1 cellular context compared by ENCODE assay signal in the genomic region with DNA sequence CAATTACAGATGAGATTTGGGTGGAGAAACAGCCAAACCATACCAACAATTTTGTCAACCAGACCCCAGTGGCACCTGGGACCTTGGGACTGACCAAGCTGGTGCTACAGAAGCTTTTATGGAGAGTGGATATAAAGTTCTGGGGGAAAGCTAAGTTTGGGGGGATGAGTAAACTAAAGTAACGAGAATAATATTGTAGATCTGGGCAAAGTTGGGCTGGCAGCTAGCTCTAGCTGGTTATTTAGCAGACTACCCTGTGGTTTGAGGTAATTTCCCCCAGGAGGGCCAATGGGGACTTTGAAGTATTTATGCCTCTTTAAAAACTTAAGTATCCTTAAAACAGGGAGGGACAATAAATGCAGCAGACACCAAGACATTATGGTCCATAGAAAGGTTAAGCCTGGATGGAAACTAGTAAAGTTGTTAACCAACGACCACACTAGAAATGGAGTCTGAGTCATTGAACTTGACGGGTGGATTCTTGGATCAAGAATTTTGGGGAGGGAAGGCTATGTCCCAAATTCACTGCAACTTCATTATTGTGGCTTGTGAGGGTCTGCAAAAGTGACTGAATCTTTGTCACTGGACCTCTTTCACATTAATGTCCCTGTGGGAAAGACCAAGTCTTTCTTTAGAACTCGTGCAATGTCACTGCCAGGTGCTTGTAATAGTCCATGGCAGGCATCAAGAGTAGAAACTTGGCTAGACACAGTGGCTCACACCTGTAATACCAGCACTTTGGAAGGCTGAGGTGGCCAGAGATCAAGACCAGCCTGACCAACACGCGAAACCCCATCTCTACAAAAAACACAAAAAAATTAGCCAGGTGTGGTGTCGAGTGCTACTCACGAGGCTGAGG.
A peak's percentile ranks its signal among the peaks of the same experiment; 100 is the strongest.
TF ChIP-seq lines count a peak whose summit lies in the region.

No MANE protein-coding gene starts in this region.

TF ChIP-seq in HepG2, 621 proteins besides CTCF, POLR2A, EP300 and RAD21 (continued from another document and continues in another):
- TF ChIP-seq FOXJ3 (CRISPR knock-in tag; IDR thresholded peaks at IDR 0.05; ENCODE audit: borderline replicate concordance) (no peak), ZNF605 (CRISPR knock-in tag; IDR thresholded peaks at IDR 0.05) (peak; percentile 33; the same call in 1 of the 2 replicates), RFXAP (CRISPR knock-in tag; IDR thresholded peaks at IDR 0.05; ENCODE audit: borderline replicate concordance) (peak; percentile 32; the same call in 1 of the 2 replicates), ZNF296 (CRISPR knock-in tag; conservative IDR thresholded peaks at IDR 0.05) (no peak), CCAR2 (optimal IDR thresholded peaks at IDR 0.05; ENCODE audit: low read depth, low read length) (no peak), ARNTL (CRISPR knock-in tag; IDR thresholded peaks at IDR 0.05) (no peak), PCBP2 (optimal IDR thresholded peaks at IDR 0.05; ENCODE audit: low read depth, low read length, poor library complexity, severe bottlenecking) (no peak), SPEN (CRISPR knock-in tag; IDR thresholded peaks at IDR 0.05; ENCODE audit: low read depth) (no peak), ZNF496 (CRISPR knock-in tag; IDR thresholded peaks at IDR 0.05; ENCODE audit: insufficient replicate concordance) (no peak), ZNF749 (CRISPR knock-in tag; IDR thresholded peaks at IDR 0.05; ENCODE audit: borderline replicate concordance) (no peak), BORCS8-MEF2B (CRISPR knock-in tag; IDR thresholded peaks at IDR 0.05) (no peak), ZFP37 (CRISPR knock-in tag; IDR thresholded peaks at IDR 0.05; ENCODE audit: borderline replicate concordance) (no peak), ZNF567 (CRISPR knock-in tag; IDR thresholded peaks at IDR 0.05; ENCODE audit: borderline replicate concordance) (0 out of 2 replicates have a peak, but pooled peaks have one; percentile 40), PAF1 (CRISPR knock-in tag; IDR thresholded peaks at IDR 0.05) (peak; percentile 78; the same call in 1 of the 2 replicates), ZNF644 (CRISPR knock-in tag; IDR thresholded peaks at IDR 0.05; ENCODE audit: low read depth) (no peak), NAIF1 (CRISPR knock-in tag; IDR thresholded peaks at IDR 0.05; ENCODE audit: borderline replicate concordance) (no peak), RELA (CRISPR knock-in tag; IDR thresholded peaks at IDR 0.05) (0 out of 2 replicates have a peak, but pooled peaks have one; percentile 47), MYNN (CRISPR knock-in tag; IDR thresholded peaks at IDR 0.05; ENCODE audit: low read depth) (no peak), ZNF44 (CRISPR knock-in tag; IDR thresholded peaks at IDR 0.05) (0 out of 2 replicates have a peak, but pooled peaks have one; percentile 18), SP2 (CRISPR knock-in tag; IDR thresholded peaks at IDR 0.05) (no peak), ZNF180 (CRISPR knock-in tag; IDR thresholded peaks at IDR 0.05; ENCODE audit: borderline replicate concordance, low read depth) (0 out of 2 replicates have a peak, but pooled peaks have one; percentile 56), POLR2AphosphoS5 (IDR thresholded peaks at IDR 0.05; ENCODE audit: low read depth, low read length) (peak; percentile 43), MATR3 (CRISPR knock-in tag; IDR thresholded peaks at IDR 0.05) (no peak), KDM2A (CRISPR knock-in tag; IDR thresholded peaks at IDR 0.05; ENCODE audit: borderline replicate concordance, low read depth) (peak; percentile 50; the same call in 1 of the 2 replicates)
- TF ChIP-seq, protein P1, sequence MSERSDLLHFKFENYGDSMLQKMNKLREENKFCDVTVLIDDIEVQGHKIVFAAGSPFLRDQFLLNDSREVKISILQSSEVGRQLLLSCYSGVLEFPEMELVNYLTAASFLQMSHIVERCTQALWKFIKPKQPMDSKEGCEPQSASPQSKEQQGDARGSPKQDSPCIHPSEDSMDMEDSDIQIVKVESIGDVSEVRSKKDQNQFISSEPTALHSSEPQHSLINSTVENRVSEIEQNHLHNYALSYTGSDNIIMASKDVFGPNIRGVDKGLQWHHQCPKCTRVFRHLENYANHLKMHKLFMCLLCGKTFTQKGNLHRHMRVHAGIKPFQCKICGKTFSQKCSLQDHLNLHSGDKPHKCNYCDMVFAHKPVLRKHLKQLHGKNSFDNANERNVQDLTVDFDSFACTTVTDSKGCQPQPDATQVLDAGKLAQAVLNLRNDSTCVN (CRISPR knock-in tag; IDR thresholded peaks at IDR 0.05; ENCODE audit: borderline replicate concordance): no peak
- TF ChIP-seq, protein P2, sequence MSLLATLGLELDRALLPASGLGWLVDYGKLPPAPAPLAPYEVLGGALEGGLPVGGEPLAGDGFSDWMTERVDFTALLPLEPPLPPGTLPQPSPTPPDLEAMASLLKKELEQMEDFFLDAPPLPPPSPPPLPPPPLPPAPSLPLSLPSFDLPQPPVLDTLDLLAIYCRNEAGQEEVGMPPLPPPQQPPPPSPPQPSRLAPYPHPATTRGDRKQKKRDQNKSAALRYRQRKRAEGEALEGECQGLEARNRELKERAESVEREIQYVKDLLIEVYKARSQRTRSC (CRISPR knock-in tag; IDR thresholded peaks at IDR 0.05; ENCODE audit: low read depth): no peak
- TF ChIP-seq, protein P3, sequence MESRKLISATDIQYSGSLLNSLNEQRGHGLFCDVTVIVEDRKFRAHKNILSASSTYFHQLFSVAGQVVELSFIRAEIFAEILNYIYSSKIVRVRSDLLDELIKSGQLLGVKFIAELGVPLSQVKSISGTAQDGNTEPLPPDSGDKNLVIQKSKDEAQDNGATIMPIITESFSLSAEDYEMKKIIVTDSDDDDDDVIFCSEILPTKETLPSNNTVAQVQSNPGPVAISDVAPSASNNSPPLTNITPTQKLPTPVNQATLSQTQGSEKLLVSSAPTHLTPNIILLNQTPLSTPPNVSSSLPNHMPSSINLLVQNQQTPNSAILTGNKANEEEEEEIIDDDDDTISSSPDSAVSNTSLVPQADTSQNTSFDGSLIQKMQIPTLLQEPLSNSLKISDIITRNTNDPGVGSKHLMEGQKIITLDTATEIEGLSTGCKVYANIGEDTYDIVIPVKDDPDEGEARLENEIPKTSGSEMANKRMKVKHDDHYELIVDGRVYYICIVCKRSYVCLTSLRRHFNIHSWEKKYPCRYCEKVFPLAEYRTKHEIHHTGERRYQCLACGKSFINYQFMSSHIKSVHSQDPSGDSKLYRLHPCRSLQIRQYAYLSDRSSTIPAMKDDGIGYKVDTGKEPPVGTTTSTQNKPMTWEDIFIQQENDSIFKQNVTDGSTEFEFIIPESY (CRISPR knock-in tag; IDR thresholded peaks at IDR 0.05): no peak
- TF ChIP-seq, protein P4, sequence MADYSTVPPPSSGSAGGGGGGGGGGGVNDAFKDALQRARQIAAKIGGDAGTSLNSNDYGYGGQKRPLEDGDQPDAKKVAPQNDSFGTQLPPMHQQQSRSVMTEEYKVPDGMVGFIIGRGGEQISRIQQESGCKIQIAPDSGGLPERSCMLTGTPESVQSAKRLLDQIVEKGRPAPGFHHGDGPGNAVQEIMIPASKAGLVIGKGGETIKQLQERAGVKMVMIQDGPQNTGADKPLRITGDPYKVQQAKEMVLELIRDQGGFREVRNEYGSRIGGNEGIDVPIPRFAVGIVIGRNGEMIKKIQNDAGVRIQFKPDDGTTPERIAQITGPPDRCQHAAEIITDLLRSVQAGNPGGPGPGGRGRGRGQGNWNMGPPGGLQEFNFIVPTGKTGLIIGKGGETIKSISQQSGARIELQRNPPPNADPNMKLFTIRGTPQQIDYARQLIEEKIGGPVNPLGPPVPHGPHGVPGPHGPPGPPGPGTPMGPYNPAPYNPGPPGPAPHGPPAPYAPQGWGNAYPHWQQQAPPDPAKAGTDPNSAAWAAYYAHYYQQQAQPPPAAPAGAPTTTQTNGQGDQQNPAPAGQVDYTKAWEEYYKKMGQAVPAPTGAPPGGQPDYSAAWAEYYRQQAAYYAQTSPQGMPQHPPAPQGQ (CRISPR knock-in tag; IDR thresholded peaks at IDR 0.05; ENCODE audit: borderline replicate concordance): no peak
- TF ChIP-seq, protein P5, sequence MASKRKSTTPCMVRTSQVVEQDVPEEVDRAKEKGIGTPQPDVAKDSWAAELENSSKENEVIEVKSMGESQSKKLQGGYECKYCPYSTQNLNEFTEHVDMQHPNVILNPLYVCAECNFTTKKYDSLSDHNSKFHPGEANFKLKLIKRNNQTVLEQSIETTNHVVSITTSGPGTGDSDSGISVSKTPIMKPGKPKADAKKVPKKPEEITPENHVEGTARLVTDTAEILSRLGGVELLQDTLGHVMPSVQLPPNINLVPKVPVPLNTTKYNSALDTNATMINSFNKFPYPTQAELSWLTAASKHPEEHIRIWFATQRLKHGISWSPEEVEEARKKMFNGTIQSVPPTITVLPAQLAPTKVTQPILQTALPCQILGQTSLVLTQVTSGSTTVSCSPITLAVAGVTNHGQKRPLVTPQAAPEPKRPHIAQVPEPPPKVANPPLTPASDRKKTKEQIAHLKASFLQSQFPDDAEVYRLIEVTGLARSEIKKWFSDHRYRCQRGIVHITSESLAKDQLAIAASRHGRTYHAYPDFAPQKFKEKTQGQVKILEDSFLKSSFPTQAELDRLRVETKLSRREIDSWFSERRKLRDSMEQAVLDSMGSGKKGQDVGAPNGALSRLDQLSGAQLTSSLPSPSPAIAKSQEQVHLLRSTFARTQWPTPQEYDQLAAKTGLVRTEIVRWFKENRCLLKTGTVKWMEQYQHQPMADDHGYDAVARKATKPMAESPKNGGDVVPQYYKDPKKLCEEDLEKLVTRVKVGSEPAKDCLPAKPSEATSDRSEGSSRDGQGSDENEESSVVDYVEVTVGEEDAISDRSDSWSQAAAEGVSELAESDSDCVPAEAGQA (IDR thresholded peaks at IDR 0.05; ENCODE audit: low read depth): no peak
- TF ChIP-seq, protein P5 (CRISPR knock-in tag; IDR thresholded peaks at IDR 0.05; ENCODE audit: borderline replicate concordance): no peak; the same call in 1 of the 2 replicates
- TF ChIP-seq, protein P6, sequence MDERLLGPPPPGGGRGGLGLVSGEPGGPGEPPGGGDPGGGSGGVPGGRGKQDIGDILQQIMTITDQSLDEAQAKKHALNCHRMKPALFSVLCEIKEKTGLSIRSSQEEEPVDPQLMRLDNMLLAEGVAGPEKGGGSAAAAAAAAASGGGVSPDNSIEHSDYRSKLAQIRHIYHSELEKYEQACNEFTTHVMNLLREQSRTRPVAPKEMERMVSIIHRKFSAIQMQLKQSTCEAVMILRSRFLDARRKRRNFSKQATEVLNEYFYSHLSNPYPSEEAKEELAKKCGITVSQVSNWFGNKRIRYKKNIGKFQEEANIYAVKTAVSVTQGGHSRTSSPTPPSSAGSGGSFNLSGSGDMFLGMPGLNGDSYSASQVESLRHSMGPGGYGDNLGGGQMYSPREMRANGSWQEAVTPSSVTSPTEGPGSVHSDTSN (CRISPR knock-in tag; IDR thresholded peaks at IDR 0.05): no peak
- TF ChIP-seq, protein P7, sequence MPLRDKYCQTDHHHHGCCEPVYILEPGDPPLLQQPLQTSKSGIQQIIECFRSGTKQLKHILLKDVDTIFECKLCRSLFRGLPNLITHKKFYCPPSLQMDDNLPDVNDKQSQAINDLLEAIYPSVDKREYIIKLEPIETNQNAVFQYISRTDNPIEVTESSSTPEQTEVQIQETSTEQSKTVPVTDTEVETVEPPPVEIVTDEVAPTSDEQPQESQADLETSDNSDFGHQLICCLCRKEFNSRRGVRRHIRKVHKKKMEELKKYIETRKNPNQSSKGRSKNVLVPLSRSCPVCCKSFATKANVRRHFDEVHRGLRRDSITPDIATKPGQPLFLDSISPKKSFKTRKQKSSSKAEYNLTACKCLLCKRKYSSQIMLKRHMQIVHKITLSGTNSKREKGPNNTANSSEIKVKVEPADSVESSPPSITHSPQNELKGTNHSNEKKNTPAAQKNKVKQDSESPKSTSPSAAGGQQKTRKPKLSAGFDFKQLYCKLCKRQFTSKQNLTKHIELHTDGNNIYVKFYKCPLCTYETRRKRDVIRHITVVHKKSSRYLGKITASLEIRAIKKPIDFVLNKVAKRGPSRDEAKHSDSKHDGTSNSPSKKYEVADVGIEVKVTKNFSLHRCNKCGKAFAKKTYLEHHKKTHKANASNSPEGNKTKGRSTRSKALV (CRISPR knock-in tag; IDR thresholded peaks at IDR 0.05): 0 out of 2 replicates have a peak, but pooled peaks have one; percentile 55
- TF ChIP-seq, protein P8, sequence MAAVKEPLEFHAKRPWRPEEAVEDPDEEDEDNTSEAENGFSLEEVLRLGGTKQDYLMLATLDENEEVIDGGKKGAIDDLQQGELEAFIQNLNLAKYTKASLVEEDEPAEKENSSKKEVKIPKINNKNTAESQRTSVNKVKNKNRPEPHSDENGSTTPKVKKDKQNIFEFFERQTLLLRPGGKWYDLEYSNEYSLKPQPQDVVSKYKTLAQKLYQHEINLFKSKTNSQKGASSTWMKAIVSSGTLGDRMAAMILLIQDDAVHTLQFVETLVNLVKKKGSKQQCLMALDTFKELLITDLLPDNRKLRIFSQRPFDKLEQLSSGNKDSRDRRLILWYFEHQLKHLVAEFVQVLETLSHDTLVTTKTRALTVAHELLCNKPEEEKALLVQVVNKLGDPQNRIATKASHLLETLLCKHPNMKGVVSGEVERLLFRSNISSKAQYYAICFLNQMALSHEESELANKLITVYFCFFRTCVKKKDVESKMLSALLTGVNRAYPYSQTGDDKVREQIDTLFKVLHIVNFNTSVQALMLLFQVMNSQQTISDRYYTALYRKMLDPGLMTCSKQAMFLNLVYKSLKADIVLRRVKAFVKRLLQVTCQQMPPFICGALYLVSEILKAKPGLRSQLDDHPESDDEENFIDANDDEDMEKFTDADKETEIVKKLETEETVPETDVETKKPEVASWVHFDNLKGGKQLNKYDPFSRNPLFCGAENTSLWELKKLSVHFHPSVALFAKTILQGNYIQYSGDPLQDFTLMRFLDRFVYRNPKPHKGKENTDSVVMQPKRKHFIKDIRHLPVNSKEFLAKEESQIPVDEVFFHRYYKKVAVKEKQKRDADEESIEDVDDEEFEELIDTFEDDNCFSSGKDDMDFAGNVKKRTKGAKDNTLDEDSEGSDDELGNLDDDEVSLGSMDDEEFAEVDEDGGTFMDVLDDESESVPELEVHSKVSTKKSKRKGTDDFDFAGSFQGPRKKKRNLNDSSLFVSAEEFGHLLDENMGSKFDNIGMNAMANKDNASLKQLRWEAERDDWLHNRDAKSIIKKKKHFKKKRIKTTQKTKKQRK (IDR thresholded peaks at IDR 0.05; ENCODE audit: low read length): no peak
- TF ChIP-seq, protein P9, sequence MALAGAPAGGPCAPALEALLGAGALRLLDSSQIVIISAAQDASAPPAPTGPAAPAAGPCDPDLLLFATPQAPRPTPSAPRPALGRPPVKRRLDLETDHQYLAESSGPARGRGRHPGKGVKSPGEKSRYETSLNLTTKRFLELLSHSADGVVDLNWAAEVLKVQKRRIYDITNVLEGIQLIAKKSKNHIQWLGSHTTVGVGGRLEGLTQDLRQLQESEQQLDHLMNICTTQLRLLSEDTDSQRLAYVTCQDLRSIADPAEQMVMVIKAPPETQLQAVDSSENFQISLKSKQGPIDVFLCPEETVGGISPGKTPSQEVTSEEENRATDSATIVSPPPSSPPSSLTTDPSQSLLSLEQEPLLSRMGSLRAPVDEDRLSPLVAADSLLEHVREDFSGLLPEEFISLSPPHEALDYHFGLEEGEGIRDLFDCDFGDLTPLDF (CRISPR knock-in tag; IDR thresholded peaks at IDR 0.05): no peak
